Comparison of ENCODE assay signal across 1 cellular context in the genomic region with DNA sequence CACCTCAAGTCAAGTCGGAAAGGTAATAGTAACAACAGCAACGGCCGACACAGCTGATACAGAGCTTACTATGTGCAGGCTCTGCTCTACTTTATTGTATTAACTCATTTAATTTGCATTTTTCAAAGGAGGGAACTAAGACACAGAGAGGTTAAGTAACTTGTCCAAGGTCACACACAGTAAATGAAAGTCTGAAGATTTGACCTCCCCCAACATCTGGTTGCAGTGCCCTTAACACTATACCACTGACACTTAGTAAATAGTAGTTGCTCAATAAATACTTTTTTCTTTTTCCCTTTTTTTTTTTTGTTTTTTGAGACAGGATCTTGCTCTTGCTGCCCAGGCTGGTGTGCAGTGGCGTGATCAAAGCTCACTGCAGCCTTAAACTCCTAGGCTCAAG.
TF ChIP-seq lines count a peak whose summit lies in the region.

No MANE protein-coding gene starts in this region.

TF ChIP-seq in H1, 55 proteins besides CTCF, POLR2A, EP300 and RAD21:
- TF ChIP-seq RNF2 (IDR thresholded peaks at IDR 0.05; ENCODE audit: borderline replicate concordance, low read depth, low read length, missing control alignments, poor library complexity, severe bottlenecking) (no peak), CHD2 (IDR thresholded peaks at IDR 0.05; ENCODE audit: low read length) (no peak), TCF12 (IDR thresholded peaks at IDR 0.05; ENCODE audit: low read depth, low read length) (no peak)
TF ChIP-seq in H1: peak in this region for 0.
